ENCODE assay signal across 23 cellular contexts in the genomic region with DNA sequence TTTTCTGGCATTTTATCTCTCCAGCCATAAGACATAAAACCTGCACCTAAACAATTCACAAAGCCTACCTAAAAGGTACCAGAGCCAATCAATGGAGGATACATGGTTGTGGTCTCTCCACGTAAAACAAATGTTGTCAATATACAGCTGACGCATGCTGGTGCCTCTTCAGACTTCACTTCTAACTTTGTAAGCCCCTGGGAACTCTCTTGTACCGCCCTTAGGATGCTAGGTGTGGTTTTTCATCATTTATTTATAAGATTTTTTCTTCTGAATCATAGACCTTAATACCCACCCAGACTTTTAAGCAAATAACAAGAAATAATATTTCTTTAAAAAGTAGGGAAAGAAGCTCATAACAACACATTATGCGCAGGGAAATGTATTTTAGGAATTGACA. TPM values are rescaled to one million over a fixed set of nuclear protein-coding genes. Genes with fewer than 3 reads are reported as not detected.
DNase-seq lines count a peak whose midpoint lies in the region; ATAC-seq, FAIRE-seq and TF ChIP-seq lines count a peak whose summit lies in the region.
"Had no signal": no experiment of that assay in that cellular context is flagged by ENCODE, and none has a peak within 500 bp of the region (broad histone marks: within the 10 kb centered on the region; RNA-seq: fewer than 3 reads in every experiment).

No MANE protein-coding gene starts in this region.

- no CpG with 5 or more reads among the region's 4 CpGs for WGBS in IMR-90 (ENCODE audit: extremely low coverage in 2 of 2, insufficient read length in 1 of 2), 2 experiments

- H3K9me3 ChIP-seq in BLaER1 (0 out of 2 replicates have a peak, but pooled peaks cover 5% of the 10 kb centered on the region), IMR-90 (ENCODE audit: control insufficient read depth, insufficient read depth, low read length) (no peaks in the 10 kb centered on the region)
- H3K9me3 ChIP-seq: colonic mucosa, upper lobe of left lung had no signal

- no peak overlapping the region for H4K8ac ChIP-seq in IMR-90 (ENCODE audit: low read depth in 2 of 2, low read length in 2 of 2)

- H2BK15ac ChIP-seq in IMR-90 (ENCODE audit: low read depth, low read length), result no peak overlapping the region

- TF ChIP-seq POLR2A in IMR-90 (IDR thresholded peaks at IDR 0.05; ENCODE audit: low read depth, low read length) (no peak), GM12892 (IDR thresholded peaks at IDR 0.05; ENCODE audit: low read depth, low read length) (no peak)

- H3K79me1 ChIP-seq in IMR-90 (ENCODE audit: low read depth in 1 of 2, low read length in 2 of 2), result peaks cover 2 to 29% of the 10 kb centered on the region in 2 experiments; a peak in 3 of 4 replicates

- H3K9me3 Mint-ChIP-seq in chondrocyte (ENCODE audit: low read depth), result no peaks in the 10 kb centered on the region
- H3K9me3 Mint-ChIP-seq in nephron, result no peaks in the 10 kb centered on the region
- H3K9me3 Mint-ChIP-seq: CD8-positive, alpha-beta memory T cell had no signal

- intact Hi-C loops in IMR-90 (cut with micrococcal nuclease), result no loop called here

- FAIRE-seq in GM12892 (lab: Jason Lieb, UNC), result no peak
- FAIRE-seq: endometrium had no signal

- CTCF ChIA-PET in IMR-90 (lab: Yijun Ruan, JAX), result interaction anchor here (0.6 kb wide), 1 partner anchor 134 kb away, joined by 3 read pairs; no protein-coding TSS in a partner anchor

- peaks cover 95% of the 10 kb centered on the region for H4K20me1 ChIP-seq in BLaER1
- peaks cover 13% of the 10 kb centered on the region; the same call in 1 of the 2 replicates for H4K20me1 ChIP-seq in IMR-90 (ENCODE audit: insufficient read depth, low read length)

- dilution Hi-C loops in IMR-90 (cut with HindIII; ENCODE audit: low sequenced_read_pairs, unreplicated experiment), result no loop called here

- H3K23ac ChIP-seq in IMR-90 (ENCODE audit: low read depth, low read length), result no peak overlapping the region; the same call in 1 of the 2 replicates

- ATAC-seq in IMR-90 (ENCODE audit: low read depth), result peak; percentile 47
- ATAC-seq: activated CD4-positive, CD25-positive, alpha-beta regulatory T cell treated with anti-CD3 and anti-CD28 coated beads, Interleukin-2, amount 50 U/mL, for 24 hours; Panc1 had no signal

- H3K18ac ChIP-seq in IMR-90 (ENCODE audit: low read depth, low read length), result no peak overlapping the region; the same call in 1 of the 2 replicates

- H2BK5ac ChIP-seq in IMR-90 (ENCODE audit: low read depth, low read length, poor library complexity, severe bottlenecking), result peak overlapping the region; percentile 57

- POLR2A ChIA-PET in IMR-90 (lab: Charles Lee; ENCODE audit: unreplicated experiment), result no interaction called here

- H3K27ac ChIP-seq in BLaER1 (no peak overlapping the region), IMR-90 (ENCODE audit: insufficient read depth, low read length) (no peak overlapping the region)
- H3K27ac ChIP-seq: colonic mucosa, HL-60, upper lobe of left lung had no signal

- H3K4me3 Mint-ChIP-seq in chondrocyte (ENCODE audit: unreplicated experiment) (no peak overlapping the region), nephron (peak overlapping the region in 1 of 3 experiments; percentile 23)

- H2AK5ac ChIP-seq in IMR-90 (ENCODE audit: low read depth, low read length), result no peak overlapping the region; the same call in 1 of the 2 replicates

- H3K4me1 ChIP-seq in BLaER1 (peaks cover 43% of the 10 kb centered on the region), IMR-90 (ENCODE audit: control insufficient read depth, insufficient read depth, low read length) (peaks cover 9% of the 10 kb centered on the region)
- H3K4me1 ChIP-seq: colonic mucosa had no signal

- H3K36me3 ChIP-seq in BLaER1 (peaks cover 24% of the 10 kb centered on the region), IMR-90 (ENCODE audit: control insufficient read depth, insufficient read depth, low read length) (no peaks in the 10 kb centered on the region)
- H3K36me3 ChIP-seq: colonic mucosa, upper lobe of left lung had no signal

- peak overlapping the region; percentile 75 for H3K27ac Mint-ChIP-seq in chondrocyte (ENCODE audit: unreplicated experiment)
- H3K27ac Mint-ChIP-seq in nephron, result peak overlapping the region; percentile 37 to 63 (median 55)
- H3K27ac Mint-ChIP-seq: CD8-positive, alpha-beta memory T cell had no signal

- H2BK20ac ChIP-seq in IMR-90 (ENCODE audit: low read depth, low read length), result no peak overlapping the region

- no peak overlapping the region for H3K56ac ChIP-seq in IMR-90 (ENCODE audit: extremely low read depth, insufficient read depth, low read length)

- H3K4me2 ChIP-seq in BLaER1 (peak overlapping the region; percentile 64), IMR-90 (ENCODE audit: low read depth, low read length) (peak overlapping the region; percentile 86; the same call in 1 of the 2 replicates)

- peaks cover 6% of the 10 kb centered on the region for H3K36me3 Mint-ChIP-seq in chondrocyte (ENCODE audit: low read depth)
- peaks cover 30% of the 10 kb centered on the region for H3K36me3 Mint-ChIP-seq in nephron (ENCODE audit: low read depth)

- TF ChIP-seq CTCF in IMR-90 (conservative IDR thresholded peaks at IDR 0.05; ENCODE audit: low read depth, low read length), result no peak
- TF ChIP-seq CTCF in chondrocyte (IDR thresholded peaks at IDR 0.05), result no peak
- no peak for TF ChIP-seq CTCF in nephron (IDR thresholded peaks at IDR 0.05; ENCODE audit: unreplicated experiment in 3 of 3)

- in situ Hi-C loops in IMR-90 (cut with MboI; ENCODE audit: low sequenced_read_pairs), result no loop called here

- H4K5ac ChIP-seq in IMR-90 (ENCODE audit: low read depth, low read length), result peak overlapping the region; percentile 16; the same call in 1 of the 2 replicates

- H3K14ac ChIP-seq in IMR-90 (replicated peaks; ENCODE audit: low read depth, low read length), result no peak overlapping the region

- no peaks in the 10 kb centered on the region for H3K27me3 ChIP-seq in BLaER1
- H3K27me3 ChIP-seq in IMR-90 (ENCODE audit: control insufficient read depth, insufficient read depth, low read length), result no peaks in the 10 kb centered on the region
- H3K27me3 ChIP-seq: colonic mucosa, upper lobe of left lung had no signal

- TF ChIP-seq RAD21 in IMR-90 (IDR thresholded peaks at IDR 0.05; ENCODE audit: low read length), result no peak

- H3K9ac ChIP-seq in BLaER1, result no peak overlapping the region
- H3K9ac ChIP-seq in IMR-90 (ENCODE audit: low read depth, low read length), result no peak overlapping the region

- H3K4me3 ChIP-seq in BLaER1 (no peak overlapping the region), IMR-90 (ENCODE audit: insufficient read depth, low read depth, low read length) (no peak overlapping the region)
- H3K4me3 ChIP-seq: colonic mucosa, upper lobe of left lung had no signal

- no peaks in the 10 kb centered on the region for H3K27me3 Mint-ChIP-seq in chondrocyte (ENCODE audit: low read depth)
- H3K27me3 Mint-ChIP-seq in nephron (ENCODE audit: low read depth), result no peaks in the 10 kb centered on the region

- H2AFZ ChIP-seq in IMR-90 (replicated peaks; ENCODE audit: low read length, poor library complexity), result no peak overlapping the region

- BruUV-seq in IMR-90 (replicated peaks; lab: Mats Ljungman, UMichigan), result no TSS peak

- H2AK9ac ChIP-seq in IMR-90 (replicated peaks; ENCODE audit: low read depth, low read length, poor library complexity), result no peak overlapping the region

- 0 out of 2 replicates have a peak overlapping the region, but pooled peaks have one; percentile 5 for H2BK120ac ChIP-seq in IMR-90 (ENCODE audit: low read depth, low read length)

- DNase-seq in IMR-90 (peak; percentile 80), chondrocyte (ENCODE audit: low spot score) (no peak), GM12892 (ENCODE audit: insufficient read length) (no peak), NCI-H146 treated with DMSO at 0.1 percent for 48 hours (lab: John Stamatoyannopoulos, UW; ENCODE audit: unreplicated experiment) (no peak), NCI-H2107 (lab: John Stamatoyannopoulos, UW) (no peak), GDM1 (lab: John Stamatoyannopoulos, UW) (no peak)
- DNase-seq: activated gamma-delta T cell treated with Interleukin-2 at 50 U/mL for 16 hours; aorta; CD8-positive, alpha-beta memory T cell; colonic mucosa; H7; hypothalamus; kidney glomerular epithelial cell; MV-4-11; NCI-H2171 treated with DMSO at 0.1 percent for 48 hours; stimulated activated CD4-positive, alpha-beta T cell treated with anti-CD3 and anti-CD28 coated beads, Interleukin-15, amount 100 ng/mL, for 24 hours; upper lobe of left lung had no signal

- no peak overlapping the region for H3K4ac ChIP-seq in IMR-90 (ENCODE audit: low read depth, low read length)

- no peak overlapping the region for H4K91ac ChIP-seq in IMR-90 (ENCODE audit: insufficient read depth, low read depth, low read length)

- H3K9me1 ChIP-seq in IMR-90 (ENCODE audit: insufficient read depth, low read length), result peaks cover 6% of the 10 kb centered on the region

- H3K4me1 Mint-ChIP-seq in chondrocyte (ENCODE audit: low read depth) (peaks cover 54% of the 10 kb centered on the region), nephron (peaks cover 50% of the 10 kb centered on the region)

TF ChIP-seq in IMR-90, 13 proteins besides CTCF, POLR2A, EP300 and RAD21 (continues in another document):
- TF ChIP-seq MXI1 (IDR thresholded peaks at IDR 0.05; ENCODE audit: borderline replicate concordance, low read depth, low read length) (no peak), MAZ (IDR thresholded peaks at IDR 0.05; ENCODE audit: borderline replicate concordance, low read depth, low read length) (no peak), CHD1 (IDR thresholded peaks at IDR 0.05; ENCODE audit: low read depth, low read length) (no peak), FOS (IDR thresholded peaks at IDR 0.05; ENCODE audit: low read depth, low read length) (no peak), NFE2L2 (IDR thresholded peaks at IDR 0.05; ENCODE audit: low read depth, low read length) (no peak), CEBPB (IDR thresholded peaks at IDR 0.05; ENCODE audit: low read depth, low read length) (no peak), RFX5 (IDR thresholded peaks at IDR 0.05; ENCODE audit: low read depth, low read length) (no peak), BHLHE40 (IDR thresholded peaks at IDR 0.05; ENCODE audit: low read depth, low read length) (no peak)
- TF ChIP-seq, protein P1, sequence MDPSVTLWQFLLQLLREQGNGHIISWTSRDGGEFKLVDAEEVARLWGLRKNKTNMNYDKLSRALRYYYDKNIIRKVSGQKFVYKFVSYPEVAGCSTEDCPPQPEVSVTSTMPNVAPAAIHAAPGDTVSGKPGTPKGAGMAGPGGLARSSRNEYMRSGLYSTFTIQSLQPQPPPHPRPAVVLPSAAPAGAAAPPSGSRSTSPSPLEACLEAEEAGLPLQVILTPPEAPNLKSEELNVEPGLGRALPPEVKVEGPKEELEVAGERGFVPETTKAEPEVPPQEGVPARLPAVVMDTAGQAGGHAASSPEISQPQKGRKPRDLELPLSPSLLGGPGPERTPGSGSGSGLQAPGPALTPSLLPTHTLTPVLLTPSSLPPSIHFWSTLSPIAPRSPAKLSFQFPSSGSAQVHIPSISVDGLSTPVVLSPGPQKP (IDR thresholded peaks at IDR 0.05; ENCODE audit: borderline replicate concordance, low read depth, low read length), result no peak

RNA-seq across cellular contexts. Expression of gene SSBP2, which starts 33.1 kb away (rescaled TPM):
- total RNA-seq in IMR-90 (2012; rRNA removed), result 33.6 and 42.7 TPM in 2 replicates
- 35.0 and 38.4 TPM in 2 replicates for polyA plus RNA-seq in IMR-90 (2012; rRNA removed)
- polyA plus RNA-seq in IMR-90 (2012; cell fraction: cytosol; rRNA removed), result 14.1 and 16.7 TPM in 2 replicates
- 15.5 and 49.1 TPM in 2 replicates for polyA plus RNA-seq in IMR-90 (2012; cell fraction: nucleus; rRNA removed; ENCODE audit: low replicate concordance)
- 47.9 to 61.4 TPM (median 52.0 TPM) in 3 replicates for total RNA-seq in chondrocyte
- polyA plus RNA-seq in GM12892 (2012; ENCODE audit: missing spikeins), result 63.9 TPM
